In the genomic region with DNA sequence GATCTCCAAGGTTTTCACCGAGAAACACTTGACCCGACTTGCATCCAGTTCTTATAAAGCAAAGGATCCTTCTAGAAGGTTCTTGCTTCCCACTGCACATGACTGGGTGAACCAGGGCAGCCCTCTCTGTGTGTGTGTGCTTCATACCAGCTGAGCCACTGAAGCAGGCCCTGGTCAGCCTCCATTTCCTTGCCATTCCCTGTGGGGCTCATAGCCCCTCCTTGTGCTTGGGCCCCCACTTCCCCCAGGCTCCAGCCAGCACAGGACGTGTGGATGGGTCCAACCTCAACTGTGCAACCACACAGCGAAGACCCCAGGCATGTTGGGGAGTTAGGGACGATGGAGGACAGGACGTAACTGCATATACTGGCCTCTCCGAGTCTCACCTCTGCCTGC, we compare ENCODE assay signal across 27 cellular contexts. TPM values are rescaled to one million over a fixed set of nuclear protein-coding genes. Genes with fewer than 3 reads are reported as not detected.
DNase-seq lines count a peak whose midpoint lies in the region; ATAC-seq, FAIRE-seq and TF ChIP-seq lines count a peak whose summit lies in the region.
"Had no signal": no experiment of that assay in that cellular context is flagged by ENCODE, and none has a peak within 500 bp of the region (broad histone marks: within the 10 kb centered on the region; RNA-seq: fewer than 3 reads in every experiment).

No MANE protein-coding gene starts in this region.

- H3K27me3 ChIP-seq in HepG2 (ENCODE audit: control insufficient read depth in 1 of 2, insufficient read depth in 2 of 2, low read length in 2 of 2): no peaks in the 10 kb centered on the region; a peak in 1 of 5 replicates
- H3K27me3 ChIP-seq: BLaER1 treated with 17β-estradiol and CSF1 and Interleukin-3, amounts not matched to agents 10 nM and 100 nM; dorsolateral prefrontal cortex had no signal

- H3K36me3 ChIP-seq in HepG2 (replicated peaks in 1 of 2; ENCODE audit: control insufficient read depth in 1 of 2, insufficient read depth in 2 of 2, low read length in 2 of 2): no peaks in the 10 kb centered on the region
- no peaks in the 10 kb centered on the region for H3K36me3 ChIP-seq in OCI-LY7 (ENCODE audit: insufficient read depth, low read length)
- H3K36me3 ChIP-seq: BLaER1 treated with 17β-estradiol and CSF1 and Interleukin-3, amounts not matched to agents 10 nM and 100 nM had no signal

- no peaks in the 10 kb centered on the region for H3K36me3 Mint-ChIP-seq in natural killer cell
- no peaks in the 10 kb centered on the region for H3K36me3 Mint-ChIP-seq in natural killer cell treated with Interleukin-12 subunit alpha and Interleukin-12 subunit beta and Interleukin-15 and Interleukin-18, amount 100 ng/mL, for 72 hours
- H3K36me3 Mint-ChIP-seq: activated naive CD4-positive, alpha-beta T cell treated with anti-CD3 and anti-CD28 coated beads, Interleukin-2, amount 50 U/mL, for 72 hours had no signal

- no peaks in the 10 kb centered on the region for H3K9me3 Mint-ChIP-seq in natural killer cell
- H3K9me3 Mint-ChIP-seq in natural killer cell treated with Interleukin-12 subunit alpha and Interleukin-12 subunit beta and Interleukin-15 and Interleukin-18, amount 100 ng/mL, for 72 hours: no peaks in the 10 kb centered on the region
- H3K9me3 Mint-ChIP-seq: activated naive CD4-positive, alpha-beta T cell treated with anti-CD3 and anti-CD28 coated beads, Interleukin-2, amount 50 U/mL, for 72 hours; central memory CD8-positive, alpha-beta T cell; H9 had no signal

- TF ChIP-seq POLR2A in HepG2 (IDR thresholded peaks at IDR 0.05; ENCODE audit: insufficient read depth in 1 of 2, low read depth in 2 of 2, low read length in 2 of 2): no peak

- peaks cover 3 to 14% of the 10 kb centered on the region in 2 donors for H3K27me3 Mint-ChIP-seq in natural killer cell (ENCODE audit: low read depth in 2 of 2)
- peaks cover 7 to 14% of the 10 kb centered on the region in 2 donors for H3K27me3 Mint-ChIP-seq in natural killer cell treated with Interleukin-12 subunit alpha and Interleukin-12 subunit beta and Interleukin-15 and Interleukin-18, amount 100 ng/mL, for 72 hours

- ATAC-seq in natural killer cell (no peak), HepG2 (peak; percentile 29)
- no peak for ATAC-seq in natural killer cell treated with Interleukin-12 subunit alpha and Interleukin-12 subunit beta and Interleukin-15 and Interleukin-18, amount 100 ng/mL, for 72 hours
- ATAC-seq: activated naive CD4-positive, alpha-beta T cell treated with anti-CD3 and anti-CD28 coated beads, Interleukin-2, amount 50 U/mL, for 72 hours; GM12878 had no signal

- 60% methylated on average over 7 of the region's 7 CpGs for WGBS in HepG2 (ENCODE audit: low lambda C conversion rate)

- H3K9me3 ChIP-seq in HepG2 (ENCODE audit: low read length) (no peaks in the 10 kb centered on the region), OCI-LY7 (ENCODE audit: low read length) (no peaks in the 10 kb centered on the region)
- H3K9me3 ChIP-seq: BLaER1 treated with 17β-estradiol and CSF1 and Interleukin-3, amounts not matched to agents 10 nM and 100 nM; Caco-2 had no signal

- CTCF ChIA-PET in HepG2 (lab: Yijun Ruan, JAX; ENCODE audit: low intra/inter-chr PET ratio, low total read pairs) (no interaction called here), OCI-LY7 (lab: Charles Lee; ENCODE audit: unreplicated experiment) (no interaction called here)

- H3K4me1 ChIP-seq in HepG2 (ENCODE audit: insufficient read depth, low read length) (peaks cover 38% of the 10 kb centered on the region), OCI-LY7 (ENCODE audit: insufficient read depth, low read length, poor library complexity, severe bottlenecking) (no peaks in the 10 kb centered on the region)
- H3K4me1 ChIP-seq: Caco-2 had no signal

- peak overlapping the region; percentile 41 for H3K27ac ChIP-seq in HepG2 (ENCODE audit: extremely low read length, insufficient read depth, low read length)
- no peak overlapping the region for H3K27ac ChIP-seq in OCI-LY7 (ENCODE audit: low read depth, low read length, poor library complexity, severe bottlenecking)
- H3K27ac ChIP-seq: BLaER1 treated with 17β-estradiol and CSF1 and Interleukin-3, amounts not matched to agents 10 nM and 100 nM had no signal

- no peak overlapping the region for H3K27ac Mint-ChIP-seq in natural killer cell
- H3K27ac Mint-ChIP-seq in natural killer cell treated with Interleukin-12 subunit alpha and Interleukin-12 subunit beta and Interleukin-15 and Interleukin-18, amount 100 ng/mL, for 72 hours: no peak overlapping the region

- no peaks in the 10 kb centered on the region for H4K20me1 ChIP-seq in HepG2 (ENCODE audit: insufficient read depth, low read length)
- H4K20me1 ChIP-seq in OCI-LY7 (ENCODE audit: insufficient read depth, low read length): no peaks in the 10 kb centered on the region
- H4K20me1 ChIP-seq: BLaER1 treated with 17β-estradiol and CSF1 and Interleukin-3, amounts not matched to agents 10 nM and 100 nM had no signal

- no peaks in the 10 kb centered on the region for H3K4me1 Mint-ChIP-seq in natural killer cell
- no peaks in the 10 kb centered on the region for H3K4me1 Mint-ChIP-seq in natural killer cell treated with Interleukin-12 subunit alpha and Interleukin-12 subunit beta and Interleukin-15 and Interleukin-18, amount 100 ng/mL, for 72 hours (ENCODE audit: low read depth in 2 of 2)
- H3K4me1 Mint-ChIP-seq: central memory CD8-positive, alpha-beta T cell had no signal

- no peak overlapping the region for H3K9ac ChIP-seq in HepG2 (ENCODE audit: insufficient read depth, low read depth, low read length)
- H3K9ac ChIP-seq: BLaER1 treated with 17β-estradiol and CSF1 and Interleukin-3, amounts not matched to agents 10 nM and 100 nM had no signal

- TF ChIP-seq RAD21 in HepG2 (CRISPR knock-in tag; IDR thresholded peaks at IDR 0.05): no peak

- no peak overlapping the region for H3K4me3 Mint-ChIP-seq in natural killer cell
- no peak overlapping the region for H3K4me3 Mint-ChIP-seq in natural killer cell treated with Interleukin-12 subunit alpha and Interleukin-12 subunit beta and Interleukin-15 and Interleukin-18, amount 100 ng/mL, for 72 hours
- H3K4me3 Mint-ChIP-seq: central memory CD8-positive, alpha-beta T cell; H9 had no signal

- intact Hi-C loops in natural killer cell (cut with micrococcal nuclease): no loop called here
- intact Hi-C loops in HepG2 (cut with micrococcal nuclease; ENCODE audit: unreplicated experiment): loop anchor here (5.0 kb wide), 1 partner anchor 74 kb away; no protein-coding TSS in a partner anchor
- intact Hi-C loops in posterior vena cava (cut with DNase I): no loop called here
- intact Hi-C loops in OCI-LY7 (cut with micrococcal nuclease; ENCODE audit: unreplicated experiment): no loop called here

- POLR2A ChIA-PET in HepG2 (lab: Yijun Ruan, JAX): interaction anchor here (1.1 kb wide), 1 partner anchor 11 kb away, joined by 3 read pairs; no protein-coding TSS in a partner anchor
- POLR2A ChIA-PET in OCI-LY7 (lab: Charles Lee): interaction anchor here (0.9 kb wide), 1 partner anchor 129 kb away, joined by 3 read pairs; no protein-coding TSS in a partner anchor

- BruUV-seq in HepG2 (replicated peaks; lab: Mats Ljungman, UMichigan): no TSS peak
- no TSS peak for BruUV-seq in OCI-LY7 (replicated peaks; lab: Mats Ljungman, UMichigan)

- H3K79me2 ChIP-seq in HepG2 (ENCODE audit: insufficient read depth, low read length) (no peaks in the 10 kb centered on the region), OCI-LY7 (ENCODE audit: insufficient read depth, low read depth, low read length) (no peaks in the 10 kb centered on the region)

- TF ChIP-seq EP300 in HepG2 (IDR thresholded peaks at IDR 0.05; ENCODE audit: low read depth in 2 of 2, low read length in 2 of 2) (no peak), HepG2 (CRISPR knock-in tag; IDR thresholded peaks at IDR 0.05; ENCODE audit: borderline replicate concordance) (no peak)

- H2AFZ ChIP-seq in HepG2 (ENCODE audit: low read length): no peak overlapping the region
- no peak overlapping the region for H2AFZ ChIP-seq in OCI-LY7 (ENCODE audit: low read length)

- TF ChIP-seq CTCF in natural killer cell (IDR thresholded peaks at IDR 0.05) (no peak), HepG2 (CRISPR knock-in tag; IDR thresholded peaks at IDR 0.05) (no peak), OCI-LY7 (conservative IDR thresholded peaks at IDR 0.05; ENCODE audit: low read length) (no peak)

- H3K9me2 ChIP-seq in OCI-LY7 (ENCODE audit: insufficient read depth, low read length): no peaks in the 10 kb centered on the region

- DNase-seq in natural killer cell (peak; percentile 3), HepG2 (ENCODE audit: low spot score) (no peak), posterior vena cava (ENCODE audit: low spot score) (peak; percentile 24), GM19238 (ENCODE audit: insufficient read length, low spot score) (no peak), OCI-LY7 (ENCODE audit: low spot score) (no peak), NCI-H2196 treated with DMSO at 0.1 percent for 48 hours (lab: John Stamatoyannopoulos, UW; ENCODE audit: unreplicated experiment) (no peak), kidney tubule cell (ENCODE audit: low spot score) (no peak)
- no peak for DNase-seq in natural killer cell treated with Interleukin-12 subunit alpha and Interleukin-12 subunit beta and Interleukin-15 and Interleukin-18, amount 100 ng/mL, for 72 hours (ENCODE audit: low spot score)
- DNase-seq: activated CD4-positive, alpha-beta T cell treated with anti-CD3 and anti-CD28 coated beads for 1 hour; DND-41; H9; MV-4-11; NCI-H524; NK-92 treated with Interleukin-12 subunit alpha and Interleukin-12 subunit beta, amount 100 ng/mL, for 24 hours; occipital lobe; SIG-M5; stimulated activated CD8-positive, alpha-beta memory T cell treated with anti-CD3 and anti-CD28 coated beads, Interleukin-4, amount 100 ng/mL, for 48 hours had no signal

- H3K4me3 ChIP-seq in HepG2 (replicated peaks in 1 of 3; ENCODE audit: insufficient read depth in 1 of 3, low read depth in 2 of 3, low read length in 3 of 3) (peak overlapping the region in 1 of 3 experiments; percentile 53; a peak in 1 of 6 replicates), OCI-LY7 (ENCODE audit: low read depth, low read length, poor library complexity, severe bottlenecking) (no peak overlapping the region)
- H3K4me3 ChIP-seq: BLaER1 treated with 17β-estradiol and CSF1 and Interleukin-3, amounts not matched to agents 10 nM and 100 nM; dorsolateral prefrontal cortex; GM12878 had no signal

- no peak for FAIRE-seq in HepG2 (lab: Jason Lieb, UNC)
- FAIRE-seq: astrocyte, endothelial cell of umbilical vein, GM12878 had no signal

- in situ Hi-C loops in HepG2 (cut with HindIII; ENCODE audit: extremely low pct_ligation_motif_present, low pct_unique_long_range_greater_than_20kb): no loop called here

- H3K4me2 ChIP-seq in HepG2 (ENCODE audit: low read depth, low read length) (peak overlapping the region; percentile 77), OCI-LY7 (ENCODE audit: low read length) (no peak overlapping the region)
- H3K4me2 ChIP-seq: BLaER1 treated with 17β-estradiol and CSF1 and Interleukin-3, amounts not matched to agents 10 nM and 100 nM had no signal

RNA-seq across cellular contexts. Expression of a gene that starts 15.5 kb away (rescaled TPM):
- total RNA-seq in natural killer cell (under 1 TPM; 0.23 to 0.38 (median 0.36) TPM), HepG2 (2016; rRNA removed; fragmentation: Illumina TruSeq; extraction: Trizol) (5.4 and 7.8 TPM in 2 replicates), posterior vena cava (10 to 100 TPM; 10.6 to 15.5 TPM), OCI-LY7 (2022) (26.4 and 35.0 TPM in 2 replicates)
- total RNA-seq in natural killer cell treated with Interleukin-12 subunit alpha and Interleukin-12 subunit beta and Interleukin-15 and Interleukin-18, amount 100 ng/mL, for 72 hours: under 1 TPM in 1 of 2 donors, not detected in 1; 0.26 TPM
- total RNA-seq in HepG2 (2016; cell fraction: cytosol; rRNA removed; fragmentation: Illumina TruSeq; extraction: Trizol; ENCODE audit: low read depth): 1.1 and 1.4 TPM in 2 replicates
- 5.0 and 8.2 TPM in 2 replicates for total RNA-seq in HepG2 (2016; cell fraction: insoluble cytoplasmic fraction; rRNA removed; fragmentation: Illumina TruSeq; extraction: Trizol)
- total RNA-seq in HepG2 (2016; cell fraction: membrane; rRNA removed; fragmentation: Illumina TruSeq; extraction: Trizol): 3.1 and 3.8 TPM in 2 replicates
- 6.2 and 8.6 TPM in 2 replicates for total RNA-seq in HepG2 (2016; cell fraction: nucleus; rRNA removed; fragmentation: Illumina TruSeq; extraction: Trizol)
- polyA plus RNA-seq in HepG2 (2011; rRNA removed): 5.3 and 7.1 TPM in 2 replicates
- polyA plus RNA-seq in HepG2 (2011; cell fraction: cytosol; rRNA removed): 3.5 and 8.6 TPM in 2 replicates
- 10.1 and 15.9 TPM in 2 replicates for polyA plus RNA-seq in HepG2 (2011; cell fraction: nucleus; rRNA removed)
- 3.1 and 3.5 TPM in 2 replicates for polyA plus RNA-seq in HepG2 (2012)
- 0.46 and 0.59 TPM in 2 replicates for polyA plus RNA-seq in HepG2 (2016; cell fraction: cytosol; fragmentation: Illumina TruSeq; extraction: Trizol; ENCODE audit: low read depth)
- 5.6 and 7.2 TPM in 2 replicates for polyA plus RNA-seq in HepG2 (2016; cell fraction: insoluble cytoplasmic fraction; fragmentation: Illumina TruSeq; extraction: Trizol; ENCODE audit: low read depth)
- 1.9 and 2.3 TPM in 2 replicates for polyA plus RNA-seq in HepG2 (2016; cell fraction: membrane; fragmentation: Illumina TruSeq; extraction: Trizol; ENCODE audit: low read depth)
- polyA plus RNA-seq in HepG2 (2016; cell fraction: nucleus; fragmentation: Illumina TruSeq; extraction: Trizol; ENCODE audit: insufficient read depth, low read depth): 11.1 and 14.2 TPM in 2 replicates
- 0.09 and 16.6 TPM in 2 replicates for polyA minus RNA-seq in HepG2 (2011; rRNA and poly(A)+ RNA removed; ENCODE audit: low replicate concordance)
- 3.5 and 3.9 TPM in 2 replicates for polyA minus RNA-seq in HepG2 (2011; cell fraction: cytosol; rRNA and poly(A)+ RNA removed)
- polyA minus RNA-seq in HepG2 (2011; cell fraction: nucleus; rRNA and poly(A)+ RNA removed): 9.2 and 10.2 TPM in 2 replicates
- 12.3 and 13.8 TPM in 2 replicates for total RNA-seq in OCI-LY7 (2014; rRNA removed; shearing (Covaris generic))
- polyA plus RNA-seq: GM12878 had no signal

RNA-seq across cellular contexts. Expression of a gene that starts 53.0 kb away (rescaled TPM):
- total RNA-seq in natural killer cell (not detected), HepG2 (2016; rRNA removed; fragmentation: Illumina TruSeq; extraction: Trizol) (0.36 TPM in 1 of 2 replicates, not detected in the other), posterior vena cava (not detected), OCI-LY7 (2022) (not detected in 2 replicates)
- total RNA-seq in natural killer cell treated with Interleukin-12 subunit alpha and Interleukin-12 subunit beta and Interleukin-15 and Interleukin-18, amount 100 ng/mL, for 72 hours: not detected
- not detected in 2 replicates for total RNA-seq in HepG2 (2016; cell fraction: cytosol; rRNA removed; fragmentation: Illumina TruSeq; extraction: Trizol; ENCODE audit: low read depth)
- 0.43 TPM in 1 of 2 replicates, not detected in the other for total RNA-seq in HepG2 (2016; cell fraction: insoluble cytoplasmic fraction; rRNA removed; fragmentation: Illumina TruSeq; extraction: Trizol)
- total RNA-seq in HepG2 (2016; cell fraction: membrane; rRNA removed; fragmentation: Illumina TruSeq; extraction: Trizol): not detected in 2 replicates
- not detected in 2 replicates for total RNA-seq in HepG2 (2016; cell fraction: nucleus; rRNA removed; fragmentation: Illumina TruSeq; extraction: Trizol)
- polyA plus RNA-seq in HepG2 (2011; rRNA removed): 0.32 and 0.63 TPM in 2 replicates
- 0.58 and 0.59 TPM in 2 replicates for polyA plus RNA-seq in HepG2 (2011; cell fraction: cytosol; rRNA removed)
- polyA plus RNA-seq in HepG2 (2011; cell fraction: nucleus; rRNA removed): 0.42 and 0.63 TPM in 2 replicates
- 0.09 and 1.1 TPM in 2 replicates for polyA plus RNA-seq in HepG2 (2012)
- not detected in 2 replicates for polyA plus RNA-seq in HepG2 (2016; cell fraction: cytosol; fragmentation: Illumina TruSeq; extraction: Trizol; ENCODE audit: low read depth)
- 0.30 TPM in 1 of 2 replicates, not detected in the other for polyA plus RNA-seq in HepG2 (2016; cell fraction: insoluble cytoplasmic fraction; fragmentation: Illumina TruSeq; extraction: Trizol; ENCODE audit: low read depth)
- polyA plus RNA-seq in HepG2 (2016; cell fraction: membrane; fragmentation: Illumina TruSeq; extraction: Trizol; ENCODE audit: low read depth): not detected in 2 replicates
- polyA plus RNA-seq in HepG2 (2016; cell fraction: nucleus; fragmentation: Illumina TruSeq; extraction: Trizol; ENCODE audit: insufficient read depth, low read depth): not detected in 2 replicates
- polyA minus RNA-seq in HepG2 (2011; rRNA and poly(A)+ RNA removed; ENCODE audit: low replicate concordance): 0.12 TPM in 1 of 2 replicates, not detected in the other
- polyA minus RNA-seq in HepG2 (2011; cell fraction: cytosol; rRNA and poly(A)+ RNA removed): 1.1 TPM in 1 of 2 replicates, not detected in the other
- not detected in 2 replicates for polyA minus RNA-seq in HepG2 (2011; cell fraction: nucleus; rRNA and poly(A)+ RNA removed)
- total RNA-seq in OCI-LY7 (2014; rRNA removed; shearing (Covaris generic)): not detected in 2 replicates
- total RNA-seq: activated naive CD4-positive, alpha-beta T cell treated with anti-CD3 and anti-CD28 coated beads, Interleukin-2, amount 50 U/mL, for 72 hours; astrocyte; Caco-2; endothelial cell of umbilical vein; GM12878; kidney epithelial cell had no signal
- polyA plus RNA-seq: AG04450, endothelial cell of umbilical vein had no signal

Comparison
In these comparisons a context has a peak if more than half of its experiments do, and no peak if none do; other contexts are left out.
1. DNase-seq: peak in natural killer cell (single experiment) and posterior vena cava (single experiment); none in natural killer cell treated with Interleukin-12 subunit alpha and Interleukin-12 subunit beta and Interleukin-15 and Interleukin-18, amount 100 ng/mL, for 72 hours (single experiment), HepG2 (single experiment), GM19238 (single experiment), OCI-LY7 (single experiment), NCI-H2196 treated with DMSO at 0.1 percent for 48 hours (single experiment) and kidney tubule cell (single experiment).